ENCODE assay signal across 11 cellular contexts in the genomic region with DNA sequence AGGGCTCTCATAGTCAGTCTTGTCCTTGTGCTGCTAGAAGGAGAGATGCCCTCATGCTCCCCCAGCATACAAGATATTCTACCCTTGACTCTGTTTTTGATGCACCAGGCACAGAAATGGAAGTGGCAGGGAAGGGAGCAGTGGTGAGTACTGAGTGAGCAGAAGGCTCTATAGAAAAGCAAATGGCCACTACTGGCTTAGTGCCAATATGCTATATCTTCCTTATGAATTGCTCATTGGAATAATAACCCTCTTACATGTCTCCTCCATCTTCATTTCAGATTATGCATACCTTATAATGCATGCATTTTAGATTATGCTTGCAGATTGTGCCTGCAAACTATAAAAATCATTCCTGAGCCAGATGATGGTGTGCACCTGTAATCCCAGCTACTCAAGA.
"Had no signal": no experiment of that assay in that cellular context is flagged by ENCODE, and none has a peak within 500 bp of the region (broad histone marks: within the 10 kb centered on the region; RNA-seq: fewer than 3 reads in every experiment).

No MANE protein-coding gene starts in this region.

- H3K4me3 Mint-ChIP-seq: GM23338, H9, HFFc6 had no signal

- ATAC-seq: GM23338, HCT116 had no signal

- H3K4me3 ChIP-seq: GM23248, GM23338, HAP-1 had no signal

- H3K4me2 ChIP-seq: GM23338 had no signal

- H3K36me3 ChIP-seq: HAP-1 had no signal

- DNase-seq: GM23248, GOT3, H7, H9, HCEC 1CT, HFFc6 had no signal

- H3K9me3 Mint-ChIP-seq: GM23338, H9, HFFc6 had no signal

- H3K9me3 ChIP-seq: HAP-1 had no signal

- H3K27ac ChIP-seq: GM23248 had no signal

- FAIRE-seq: H1, H54 had no signal

- H3K9ac ChIP-seq: GM23248 had no signal

- H2AFZ ChIP-seq: GM23248, GM23338 had no signal

- H3K27ac Mint-ChIP-seq: GM23338, H9, HFFc6 had no signal

- H3K4me1 Mint-ChIP-seq: GM23338, H9 had no signal
